In the genomic region with DNA sequence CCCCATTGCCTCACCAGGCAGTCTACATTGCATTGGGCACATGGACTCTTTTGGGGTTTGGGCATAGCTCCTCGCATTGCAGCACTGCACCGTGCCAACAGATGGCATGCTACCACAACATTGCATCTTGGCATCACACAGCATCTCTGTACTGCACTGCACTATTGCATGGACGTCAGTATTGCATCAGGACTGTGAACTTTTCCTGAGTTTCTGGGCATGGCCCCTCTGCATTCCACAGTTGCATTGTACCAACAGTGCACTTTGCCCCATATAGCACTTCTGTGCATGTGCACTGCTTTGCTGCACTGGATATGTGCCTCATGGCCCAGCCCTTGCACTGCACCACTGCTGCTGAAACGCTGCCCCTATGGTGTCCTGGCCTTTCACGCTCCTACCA, we compare ENCODE assay signal across 8 cellular contexts. TPM values are rescaled to one million over a fixed set of nuclear protein-coding genes. Genes with fewer than 3 reads are reported as not detected.
A peak's percentile ranks its signal among the peaks of the same experiment; 100 is the strongest.
DNase-seq lines count a peak whose midpoint lies in the region; ATAC-seq and TF ChIP-seq lines count a peak whose summit lies in the region.

No MANE protein-coding gene starts in this region.

- no peaks in the 10 kb centered on the region for H3K27me3 ChIP-seq in adipocyte (replicated peaks; ENCODE audit: control insufficient read depth, insufficient read depth, low read length)

- H3K9me3 ChIP-seq in adipocyte (ENCODE audit: control insufficient read depth, low read length), result no peaks in the 10 kb centered on the region

- TF ChIP-seq CTCF in HFF-Myc (IDR thresholded peaks at IDR 0.05; ENCODE audit: low read depth, low read length, missing control alignments), result peak; percentile 62

- no peaks in the 10 kb centered on the region for H3K36me3 ChIP-seq in adipocyte (ENCODE audit: control insufficient read depth, insufficient read depth, low read length, severe bottlenecking)

- no peak overlapping the region for H3K9ac ChIP-seq in adipocyte (ENCODE audit: low read length)

- ATAC-seq in left lobe of liver (peak; percentile 75), GM19023 (IDR thresholded peaks at IDR 0.05; ENCODE audit: unreplicated experiment) (no peak), HG03469 (IDR thresholded peaks at IDR 0.05; ENCODE audit: unreplicated experiment) (no peak)

- peaks cover 17% of the 10 kb centered on the region for H3K4me1 ChIP-seq in adipocyte (ENCODE audit: control insufficient read depth, insufficient read depth, low read length)

- H3K4me3 ChIP-seq in HFF-Myc (replicated peaks; ENCODE audit: low read depth, low read length) (no peak overlapping the region), adipocyte (ENCODE audit: low read length) (no peak overlapping the region)

- DNase-seq in Ammon's horn (ENCODE audit: low spot score) (peak; percentile 65), HFF-Myc (ENCODE audit: extremely low read depth, low read depth) (no peak), adipocyte (ENCODE audit: low read depth) (peak; percentile 65), left lobe of liver (ENCODE audit: low spot score) (peak; percentile 55), LoVo (ENCODE audit: low spot score) (no peak)
- DNase-seq in NK-92 treated with Interleukin-12 subunit alpha and Interleukin-12 subunit beta, amount 100 ng/mL, for 24 hours (lab: John Stamatoyannopoulos, UW), result no peak

RNA-seq across cellular contexts. Expression of gene PTPRU, which starts 9.6 kb away (rescaled TPM):
- total RNA-seq in left lobe of liver, result 19.5 TPM

RNA-seq across cellular contexts. Expression of gene MECR, which starts 15.1 kb away (rescaled TPM):
- total RNA-seq in left lobe of liver, result 13.7 TPM

Comparison
In these comparisons a context has a peak if more than half of its experiments do, and no peak if none do; other contexts are left out.
1. DNase-seq: peak in Ammon's horn (single experiment), adipocyte (single experiment) and left lobe of liver (single experiment); none in HFF-Myc (single experiment), NK-92 treated with Interleukin-12 subunit alpha and Interleukin-12 subunit beta, amount 100 ng/mL, for 24 hours (single experiment) and LoVo (single experiment).